Comparison of ENCODE assay signal across 1 cellular context in genomic region chr7:70636169-70636568, GRCh38.
TF ChIP-seq lines count a peak whose summit lies in the region.

No MANE protein-coding gene starts in this region.

TF ChIP-seq in H1, 55 proteins besides CTCF, POLR2A, EP300 and RAD21:
- TF ChIP-seq KDM4A (IDR thresholded peaks at IDR 0.05; ENCODE audit: low read depth, low read length, severe bottlenecking) (no peak), ATF2 (IDR thresholded peaks at IDR 0.05; ENCODE audit: low read length) (no peak), CTBP2 (IDR thresholded peaks at IDR 0.05; ENCODE audit: borderline replicate concordance, insufficient read depth, insufficient read length, low read length) (no peak), RXRA (IDR thresholded peaks at IDR 0.05; ENCODE audit: insufficient read depth, low read depth, low read length) (no peak), GABPA (IDR thresholded peaks at IDR 0.05; ENCODE audit: borderline replicate concordance, insufficient read depth, low read length) (no peak), TBP (IDR thresholded peaks at IDR 0.05; ENCODE audit: low read depth, low read length) (no peak), CBX5 (IDR thresholded peaks at IDR 0.05; ENCODE audit: low read depth, low read length) (no peak), SAP30 (IDR thresholded peaks at IDR 0.05; ENCODE audit: insufficient read depth, insufficient replicate concordance, low read length) (no peak), RNF2 (IDR thresholded peaks at IDR 0.05; ENCODE audit: borderline replicate concordance, low read depth, low read length, missing control alignments, poor library complexity, severe bottlenecking) (no peak), ATF3 (IDR thresholded peaks at IDR 0.05; ENCODE audit: insufficient read depth, low read depth, low read length) (no peak), MAFK (IDR thresholded peaks at IDR 0.05; ENCODE audit: low read depth, low read length) (no peak)
